33 cellular contexts compared by ENCODE assay signal in the genomic region with DNA sequence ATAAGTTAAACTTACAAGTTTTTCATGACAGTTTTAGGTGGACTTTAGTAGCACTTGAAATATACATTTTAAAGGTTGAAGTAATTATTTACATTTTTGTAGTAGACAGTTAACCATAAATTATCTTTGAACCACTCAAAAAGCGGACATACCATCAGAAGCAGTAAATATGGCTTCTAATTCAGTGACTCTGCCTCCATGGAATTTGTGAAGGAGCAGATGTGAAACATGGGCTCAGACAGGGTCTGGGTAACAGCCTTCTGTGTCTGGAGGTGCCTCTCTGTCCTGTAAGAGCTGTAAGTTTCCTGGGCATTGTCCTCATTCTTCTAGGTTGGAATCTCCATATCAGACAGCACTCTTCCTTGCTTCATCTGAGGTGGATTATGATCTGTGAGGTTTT. TPM values are rescaled to one million over a fixed set of nuclear protein-coding genes. Genes with fewer than 3 reads are reported as not detected.
"Had no signal": no experiment of that assay in that cellular context is flagged by ENCODE, and none has a peak within 500 bp of the region (broad histone marks: within the 10 kb centered on the region; RNA-seq: fewer than 3 reads in every experiment).

No MANE protein-coding gene starts in this region.

- H3K4me3 ChIP-seq: colonic mucosa, heart right ventricle, neural progenitor cell, right lobe of liver, spleen, testis, tibial artery had no signal

- H3K9me3 ChIP-seq: colonic mucosa, right lobe of liver, testis, tibial artery had no signal

- H3K4me2 ChIP-seq: neural progenitor cell had no signal

- H3K27ac ChIP-seq: colonic mucosa, epithelial cell of prostate, foreskin keratinocyte, heart right ventricle, neural progenitor cell, parathyroid adenoma, right lobe of liver, spleen, testis, tibial artery had no signal

- DNase-seq: colonic mucosa; effector CD8-positive, alpha-beta T cell; endodermal cell; foreskin keratinocyte; glutamatergic neuron; heart right ventricle; hippocampal formation; mesendoderm; midbrain; naive thymus-derived CD4-positive, alpha-beta T cell; right lobe of liver; spleen; stimulated activated CD4-positive, alpha-beta T cell treated with anti-CD3 and anti-CD28 coated beads, Interleukin-4, amount 100 ng/mL, for 4 hours; stimulated activated naive CD8-positive, alpha-beta T cell treated with anti-CD3 and anti-CD28 coated beads, Interleukin-15, Interleukin-2, amounts not matched to agents 100 U/mL and 50 U/mL, for 24 hours; substantia nigra; testis; tibial artery had no signal

- H3K27me3 Mint-ChIP-seq: progenitor cell of endocrine pancreas, type B pancreatic cell had no signal

- H3K9ac ChIP-seq: neural progenitor cell, parathyroid adenoma had no signal

- H3K36me3 Mint-ChIP-seq: neural progenitor cell, type B pancreatic cell had no signal

- H3K36me3 ChIP-seq: colonic mucosa, heart right ventricle, neural progenitor cell, right lobe of liver, spleen, tibial artery had no signal

- H3K4me1 Mint-ChIP-seq: naive thymus-derived CD4-positive, alpha-beta T cell; nephron; neural progenitor cell; stimulated activated memory B cell treated with anti-CD40 and anti-IgM and Interleukin-4, amounts not matched to agents 10 μg/mL and 1 μg/mL and 100 μg/mL, for 72 hours had no signal

- H3K4me3 Mint-ChIP-seq: dendritic cell treated with granulocyte-macrophage colony-stimulating factor and Interleukin-4, amounts not matched to agents 40 ng/mL and 50 ng/mL, for 4 days; endodermal cell; naive thymus-derived CD4-positive, alpha-beta T cell; nephron; neural progenitor cell; stimulated activated memory B cell treated with anti-CD40 and anti-IgM and Interleukin-4, amounts not matched to agents 10 μg/mL and 1 μg/mL and 100 μg/mL, for 72 hours; type B pancreatic cell had no signal

- H3K9me3 Mint-ChIP-seq: endodermal cell, nephron, neural progenitor cell had no signal

- H3K4me1 ChIP-seq: colonic mucosa, foreskin keratinocyte, heart right ventricle, neural progenitor cell, parathyroid adenoma, right lobe of liver, spleen, testis, tibial artery had no signal

- H3K27ac Mint-ChIP-seq: dendritic cell treated with granulocyte-macrophage colony-stimulating factor and Interleukin-4, amounts not matched to agents 40 ng/mL and 50 ng/mL, for 4 days; endodermal cell; naive thymus-derived CD4-positive, alpha-beta T cell; nephron; neural progenitor cell; progenitor cell of endocrine pancreas; stimulated activated memory B cell treated with anti-CD40 and anti-IgM and Interleukin-4, amounts not matched to agents 10 μg/mL and 1 μg/mL and 100 μg/mL, for 72 hours; type B pancreatic cell had no signal

- H3K79me2 ChIP-seq: parathyroid adenoma had no signal

- H2AFZ ChIP-seq: neural progenitor cell, parathyroid adenoma had no signal

- H3K27me3 ChIP-seq: colonic mucosa, neural progenitor cell, spleen, testis had no signal

RNA-seq across cellular contexts. Expression of a gene that starts 12.4 kb away (rescaled TPM):
- total RNA-seq: esophagus mucosa, left lobe of liver, mucosa of gallbladder, osteoblast, right lobe of liver, skeletal muscle tissue, urinary bladder had no signal
- polyA plus RNA-seq: liver had no signal

RNA-seq across cellular contexts. Expression of a gene that starts 47.5 kb away (rescaled TPM):
- total RNA-seq: esophagus mucosa, left lobe of liver, lung microvascular endothelial cell, mucosa of gallbladder, osteoblast, right lobe of liver had no signal
- polyA plus RNA-seq: liver, urinary bladder had no signal
